In the genomic region with DNA sequence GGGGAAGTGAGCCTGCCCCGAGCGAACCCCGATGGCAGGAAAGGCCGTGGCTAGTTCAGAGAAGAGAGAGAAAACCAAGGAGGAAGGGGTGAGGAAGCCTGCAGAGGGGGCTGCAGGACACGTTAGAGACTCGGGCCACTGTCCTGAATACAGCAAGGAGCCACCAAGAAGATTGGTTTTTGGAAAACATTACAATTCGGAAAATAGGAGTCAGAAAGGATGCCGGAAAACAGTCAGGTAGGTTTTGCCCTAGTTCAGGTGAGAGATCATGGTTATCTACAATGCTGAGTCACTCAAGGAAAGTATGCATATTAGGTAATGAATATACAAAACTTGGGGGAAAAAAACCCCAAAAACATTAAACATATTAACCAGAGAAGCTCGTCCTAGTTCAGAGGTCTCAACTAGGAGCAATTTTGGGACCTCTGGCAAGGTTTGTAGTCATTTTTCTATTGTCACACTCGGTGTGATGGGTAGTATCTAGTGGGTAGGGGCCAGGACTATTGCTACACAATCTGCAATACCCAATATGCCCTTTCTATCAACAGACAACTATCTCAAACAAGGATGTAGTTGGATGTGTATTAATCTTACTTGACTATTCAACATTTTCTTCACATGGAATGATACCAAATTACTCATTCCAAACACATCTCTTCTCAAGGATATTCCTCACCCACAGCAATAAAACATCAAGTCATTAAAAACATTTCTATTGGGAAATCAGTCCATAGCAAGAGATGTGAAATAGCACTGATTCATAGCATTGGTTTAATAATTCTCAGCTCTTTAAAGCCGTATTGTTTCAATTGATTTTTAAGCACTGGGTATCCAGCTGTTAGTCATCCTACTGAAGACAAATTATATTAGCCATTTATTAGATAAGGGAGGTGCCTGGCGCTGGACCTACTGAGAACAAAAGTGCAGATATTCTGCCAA, we compare ENCODE assay signal across 8 cellular contexts.
DNase-seq lines count a peak whose midpoint lies in the region; ATAC-seq, FAIRE-seq and TF ChIP-seq lines count a peak whose summit lies in the region.

No MANE protein-coding gene starts in this region.

- no peak for TF ChIP-seq EP300 in upper lobe of left lung (IDR thresholded peaks at IDR 0.05)

- H3K36me3 Mint-ChIP-seq in osteocyte (ENCODE audit: unreplicated experiment): no peaks in the 10 kb centered on the region

- FAIRE-seq in GM19239 (lab: Jason Lieb, UNC): no peak

- no peaks in the 10 kb centered on the region for H3K36me3 ChIP-seq in upper lobe of left lung

- WGBS in upper lobe of left lung, 2 donors: 18 to 29% methylated on average over 12 of the region's 12 CpGs

- TF ChIP-seq POLR2A in upper lobe of left lung (IDR thresholded peaks at IDR 0.05): peak in 1 of 4 donors; percentile 28

- TF ChIP-seq CTCF in fibroblast of pulmonary artery (IDR thresholded peaks at IDR 0.05; ENCODE audit: low read length, missing control alignments): peak; percentile 58
- TF ChIP-seq CTCF in osteocyte (IDR thresholded peaks at IDR 0.05): peak; percentile 68
- peak; percentile 10 to 59 (median 52) for TF ChIP-seq CTCF in upper lobe of left lung (IDR thresholded peaks at IDR 0.05)

- H3K4me1 ChIP-seq in upper lobe of left lung: peaks cover 0 to 13% (median 7%) of the 10 kb centered on the region in 4 donors

- H3K4me1 Mint-ChIP-seq in osteocyte (ENCODE audit: unreplicated experiment): peaks cover 8% of the 10 kb centered on the region

- no peak overlapping the region for H3K27ac Mint-ChIP-seq in osteocyte (ENCODE audit: unreplicated experiment)

- H3K27ac ChIP-seq in upper lobe of left lung: peak overlapping the region in 1 of 4 donors; percentile 3

- peak; percentile 86 for DNase-seq in NCI-H460 (ENCODE audit: extremely low read depth, low read depth)
- peak; percentile 69 for DNase-seq in activated CD8-positive, alpha-beta memory T cell treated with anti-CD3 and anti-CD28 coated beads, Interleukin-2, amount 50 U/mL, for 48 hours
- DNase-seq in fibroblast of pulmonary artery (ENCODE audit: low read depth): peak; percentile 75
- DNase-seq in osteocyte (ENCODE audit: extremely low spot score, unreplicated experiment): no peak
- peak in 1 of 2 donors; percentile 81 for DNase-seq in upper lobe of left lung
- DNase-seq in GM19239 (ENCODE audit: insufficient read length, low spot score): no peak

- H3K4me3 ChIP-seq in fibroblast of pulmonary artery (replicated peaks; ENCODE audit: low read depth, low read length): no peak overlapping the region
- no peak overlapping the region for H3K4me3 ChIP-seq in upper lobe of left lung

- no peaks in the 10 kb centered on the region for H3K27me3 ChIP-seq in upper lobe of left lung

- H3K27me3 Mint-ChIP-seq in osteocyte (ENCODE audit: unreplicated experiment): no peaks in the 10 kb centered on the region

- H3K4me3 Mint-ChIP-seq in osteocyte (ENCODE audit: unreplicated experiment): no peak overlapping the region

- H3K9me3 Mint-ChIP-seq in osteocyte (ENCODE audit: unreplicated experiment): peaks cover 6% of the 10 kb centered on the region

- H3K9me3 ChIP-seq in upper lobe of left lung: no peaks in the 10 kb centered on the region

- peak; percentile 53 for ATAC-seq in GM18508 (IDR thresholded peaks at IDR 0.05; ENCODE audit: insufficient read depth, unreplicated experiment)
- peak; percentile 88 to 93 for ATAC-seq in upper lobe of left lung (ENCODE audit: low FRiP score in 2 of 2)
- ATAC-seq in HG02852 (IDR thresholded peaks at IDR 0.05; ENCODE audit: unreplicated experiment): no peak

Comparison
In these comparisons a context has a peak if more than half of its experiments do, and no peak if none do; other contexts are left out.
1. DNase-seq: peak in NCI-H460 (single experiment), activated CD8-positive, alpha-beta memory T cell treated with anti-CD3 and anti-CD28 coated beads, Interleukin-2, amount 50 U/mL, for 48 hours (single experiment) and fibroblast of pulmonary artery (single experiment); none in osteocyte (single experiment) and GM19239 (single experiment).
2. Peak in every context shown above with its lines, with median percentiles within 50 percentile points of each other: CTCF ChIP-seq.